ENCODE assay signal across 7 cellular contexts in the genomic region with DNA sequence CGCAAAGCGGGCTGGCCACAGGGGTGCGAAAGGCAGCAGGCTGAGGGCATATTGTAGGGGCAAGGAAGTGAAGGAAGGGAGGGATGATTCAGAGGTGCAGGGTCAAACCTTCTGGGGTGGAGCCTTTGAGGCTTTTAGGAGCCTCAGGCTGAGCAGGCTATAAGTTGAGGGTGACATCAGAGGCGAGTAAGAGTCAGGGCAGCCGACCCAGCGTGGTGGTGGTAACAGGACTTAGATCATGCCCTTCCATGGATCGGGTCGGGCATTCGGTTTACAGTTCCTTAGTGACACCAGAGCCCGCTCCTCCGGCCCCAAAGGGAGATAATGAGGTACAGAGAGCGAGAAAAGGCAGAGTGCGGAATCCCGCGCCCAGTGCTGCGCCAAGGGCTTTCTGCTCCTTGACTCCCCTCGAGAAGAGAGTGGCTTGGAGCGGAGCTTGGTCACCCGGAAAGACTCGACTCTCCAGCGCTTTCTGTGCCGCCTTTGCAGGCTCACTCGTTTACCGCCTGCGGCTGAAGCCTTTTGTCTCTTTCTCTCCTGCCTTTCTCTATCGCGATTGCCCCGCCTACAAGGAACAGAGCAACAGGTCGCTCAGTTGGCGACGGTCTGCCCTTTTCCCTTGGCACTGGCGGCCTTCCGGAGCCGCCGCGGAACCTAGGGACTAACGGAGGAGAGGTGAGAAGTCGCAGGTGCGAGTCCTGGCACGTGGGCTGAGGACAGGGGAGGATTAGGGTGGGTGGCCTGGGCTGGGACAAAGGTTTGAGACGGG. TPM values are rescaled to one million over a fixed set of nuclear protein-coding genes. Genes with fewer than 3 reads are reported as not detected.
DNase-seq lines count a peak whose midpoint lies in the region; ATAC-seq, FAIRE-seq and TF ChIP-seq lines count a peak whose summit lies in the region.

No MANE protein-coding gene starts in this region.

- H3K27me3 ChIP-seq in osteoblast (ENCODE audit: insufficient read depth, low read length) = no peaks in the 10 kb centered on the region

- peaks cover 19% of the 10 kb centered on the region for H3K4me1 ChIP-seq in osteoblast (ENCODE audit: insufficient read depth, low read length)

- H3K36me3 ChIP-seq in osteoblast (ENCODE audit: insufficient read depth, low read length) = peaks cover 6% of the 10 kb centered on the region

- TF ChIP-seq POLR2A in GM12892 (IDR thresholded peaks at IDR 0.05; ENCODE audit: low read depth, low read length) = no peak
- peak; percentile 25 for TF ChIP-seq POLR2A in erythroblast (IDR thresholded peaks at IDR 0.05; ENCODE audit: low read length)

- FAIRE-seq in GM12892 (lab: Jason Lieb, UNC) = peak; percentile 36

- peaks cover 8% of the 10 kb centered on the region for H3K79me2 ChIP-seq in osteoblast (ENCODE audit: insufficient read depth, low read length)

- peak overlapping the region; percentile 84 for H3K4me2 ChIP-seq in osteoblast (ENCODE audit: insufficient read depth, low read length)

- H4K20me1 ChIP-seq in osteoblast (ENCODE audit: insufficient read depth, low read length) = no peaks in the 10 kb centered on the region

- H2AFZ ChIP-seq in osteoblast (ENCODE audit: low read length) = peak overlapping the region; percentile 76

- no peak for TF ChIP-seq CTCF in RWPE1 (conservative IDR thresholded peaks at IDR 0.05; ENCODE audit: low read depth)
- no peak for TF ChIP-seq CTCF in osteoblast (IDR thresholded peaks at IDR 0.05; ENCODE audit: extremely low read depth, low read depth, low read length)

- no peak for DNase-seq in GM12892 (ENCODE audit: insufficient read length)
- peak; percentile 54 for DNase-seq in RWPE1 (ENCODE audit: low spot score)
- peak in 1 of 2 experiments; percentile 66 for DNase-seq in erythroblast (lab: John Stamatoyannopoulos, UW)
- DNase-seq in osteoblast (ENCODE audit: insufficient read length, low spot score, missing footprints) = peak; percentile 93
- DNase-seq in Ammon's horn (ENCODE audit: low spot score) = no peak

- H3K9me3 ChIP-seq in osteoblast (ENCODE audit: low read depth, low read length) = no peaks in the 10 kb centered on the region

- no peak for ATAC-seq in HG02885 (IDR thresholded peaks at IDR 0.05; ENCODE audit: poor library complexity, unreplicated experiment)
- ATAC-seq in GM18907 (IDR thresholded peaks at IDR 0.05; ENCODE audit: unreplicated experiment) = no peak

- CTCF ChIA-PET in RWPE1 (lab: Yijun Ruan, JAX) = interaction anchor here (0.6 to 1.0 kb wide), 2 partner anchors 15 to 61 kb away, joined by 3 read pairs; a partner anchor contains a TSS

- H3K27ac ChIP-seq in RWPE1 = no peak overlapping the region
- no peak overlapping the region for H3K27ac ChIP-seq in osteoblast (ENCODE audit: low read depth, low read length)

- POLR2A ChIA-PET in RWPE1 (lab: Yijun Ruan, JAX; ENCODE audit: low non-redundant PET) = interaction anchor here (1.1 kb wide), 1 partner anchor 8 kb away, joined by 3 read pairs; no protein-coding TSS in a partner anchor

- peak overlapping the region; percentile 75 for H3K4me3 ChIP-seq in osteoblast (ENCODE audit: insufficient read depth, low read length)

RNA-seq across cellular contexts. Expression of a gene that starts 0.7 kb away (rescaled TPM):
- polyA plus RNA-seq in GM12892 (2012; ENCODE audit: missing spikeins) = 0.55 TPM
- 4.1 and 5.4 TPM in 2 replicates for total RNA-seq in osteoblast

RNA-seq across cellular contexts. Expression of a gene that starts 8.8 kb away (rescaled TPM):
- polyA plus RNA-seq in GM12892 (2012; ENCODE audit: missing spikeins) = 17.5 TPM
- 22.4 and 26.5 TPM in 2 replicates for total RNA-seq in osteoblast

RNA-seq across cellular contexts. Expression of a gene that starts 15.6 kb away (rescaled TPM):
- not detected for polyA plus RNA-seq in GM12892 (2012; ENCODE audit: missing spikeins)
- total RNA-seq in osteoblast = under 0.01 and 0.36 TPM in 2 replicates

RNA-seq across cellular contexts. Expression of a gene that starts 15.8 kb away (rescaled TPM):
- 17.8 TPM for polyA plus RNA-seq in GM12892 (2012; ENCODE audit: missing spikeins)
- 17.0 and 18.3 TPM in 2 replicates for total RNA-seq in osteoblast

RNA-seq across cellular contexts. Expression of a gene that starts 15.9 kb away (rescaled TPM):
- polyA plus RNA-seq in GM12892 (2012; ENCODE audit: missing spikeins) = 7.3 TPM
- 32.4 and 32.6 TPM in 2 replicates for total RNA-seq in osteoblast

Comparison
In these comparisons a context has a peak if more than half of its experiments do, and no peak if none do; other contexts are left out.
1. DNase-seq: peak in RWPE1 (single experiment) and osteoblast (single experiment); none in GM12892 (single experiment) and Ammon's horn (single experiment).